14 cellular contexts compared by ENCODE assay signal in the genomic region with DNA sequence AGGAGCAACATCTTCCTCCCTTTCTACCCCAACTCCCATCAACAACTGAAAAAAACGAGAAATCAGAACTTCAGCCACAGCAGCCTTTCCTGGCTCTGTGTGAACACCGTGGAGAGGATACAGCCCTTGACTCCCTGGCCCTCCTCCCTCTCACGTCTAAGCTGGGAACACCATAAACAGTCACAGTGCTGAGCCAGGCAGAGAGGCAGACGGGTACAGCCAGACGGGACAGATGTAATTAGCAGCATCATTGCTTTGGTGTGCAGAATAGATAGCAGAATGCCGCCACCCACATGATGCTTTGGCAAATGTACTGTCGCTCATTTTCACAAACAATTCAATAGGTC.
A peak's percentile ranks its signal among the peaks of the same experiment; 100 is the strongest.
DNase-seq lines count a peak whose midpoint lies in the region; ATAC-seq and TF ChIP-seq lines count a peak whose summit lies in the region.
"Had no signal": no experiment of that assay in that cellular context is flagged by ENCODE, and none has a peak within 500 bp of the region (broad histone marks: within the 10 kb centered on the region; RNA-seq: fewer than 3 reads in every experiment).

No MANE protein-coding gene starts in this region.

- no peak overlapping the region for H3K9ac ChIP-seq in OCI-LY1 (ENCODE audit: low read length)

- H3K4me1 ChIP-seq in OCI-LY1 (ENCODE audit: insufficient read depth, low read length, severe bottlenecking), result peaks cover 26% of the 10 kb centered on the region
- H3K4me1 ChIP-seq in effector memory CD4-positive, alpha-beta T cell (ENCODE audit: control insufficient read depth, insufficient read depth, low read length, poor library complexity, severe bottlenecking), result peaks cover 20% of the 10 kb centered on the region
- H3K4me1 ChIP-seq in thoracic aorta (ENCODE audit: control insufficient read depth in 1 of 2, low read depth in 2 of 2), result peaks cover 0 to 33% of the 10 kb centered on the region in 2 donors

- in situ Hi-C loops in GM13977 (cut with MboI; ENCODE audit: low pct_unique_long_range_greater_than_20kb, low sequenced_read_pairs, unreplicated experiment), result no loop called here

- no peaks in the 10 kb centered on the region for H3K79me2 ChIP-seq in OCI-LY1 (ENCODE audit: insufficient read depth, low read length)

- no peak for DNase-seq in activated naive CD4-positive, alpha-beta T cell treated with anti-CD3 and anti-CD28 coated beads, Interleukin-2, amount 50 U/mL, for 16 hours
- DNase-seq in effector memory CD4-positive, alpha-beta T cell, result no peak
- DNase-seq in thoracic aorta (ENCODE audit: low spot score) (no peak), GM13977 (ENCODE audit: low spot score) (no peak), RKO (ENCODE audit: low spot score) (no peak)
- DNase-seq: effector CD4-positive, alpha-beta T cell; hippocampal formation; midbrain; NCI-H774; stimulated activated naive CD4-positive, alpha-beta T cell treated with Interleukin-2 at 50 U/mL for 16 hours had no signal

- H3K27me3 ChIP-seq in OCI-LY1 (ENCODE audit: insufficient read depth, low read length) (0 out of 2 replicates have a peak, but pooled peaks cover 5% of the 10 kb centered on the region), thoracic aorta (replicated peaks; ENCODE audit: insufficient read depth) (no peaks in the 10 kb centered on the region)
- no peaks in the 10 kb centered on the region for H3K27me3 ChIP-seq in effector memory CD4-positive, alpha-beta T cell (replicated peaks; ENCODE audit: control insufficient read depth, insufficient read depth, low read length, poor library complexity, severe bottlenecking)

- H3K9me3 ChIP-seq in OCI-LY1 (ENCODE audit: low read length), result no peaks in the 10 kb centered on the region
- no peaks in the 10 kb centered on the region for H3K9me3 ChIP-seq in effector memory CD4-positive, alpha-beta T cell (ENCODE audit: control insufficient read depth, low read length)
- H3K9me3 ChIP-seq in thoracic aorta, result no peaks in the 10 kb centered on the region

- H3K27ac ChIP-seq in OCI-LY1 (ENCODE audit: low read depth, low read length, poor library complexity, severe bottlenecking) (no peak overlapping the region), thoracic aorta (no peak overlapping the region)
- peak overlapping the region; percentile 37 for H3K27ac ChIP-seq in effector memory CD4-positive, alpha-beta T cell (ENCODE audit: insufficient read depth, low read length, poor library complexity, severe bottlenecking)
- H3K27ac ChIP-seq: C4-2B had no signal

- peak; percentile 7 for ATAC-seq in thoracic aorta (ENCODE audit: insufficient number of reproducible peaks, low FRiP score, low read depth)
- no peak for ATAC-seq in HG02571 (IDR thresholded peaks at IDR 0.05; ENCODE audit: unreplicated experiment)

- H3K4me3 ChIP-seq in OCI-LY1 (ENCODE audit: low read depth, low read length, poor library complexity, severe bottlenecking) (no peak overlapping the region), thoracic aorta (peak overlapping the region; percentile 42)
- H3K4me3 ChIP-seq in effector memory CD4-positive, alpha-beta T cell (ENCODE audit: insufficient read depth, low read depth, low read length, poor library complexity, severe bottlenecking), result peak overlapping the region; percentile 4

- H3K9me2 ChIP-seq in OCI-LY1 (ENCODE audit: low read depth, low read length), result no peaks in the 10 kb centered on the region

- H3K4me2 ChIP-seq in OCI-LY1 (ENCODE audit: low read length), result peak overlapping the region; percentile 27; the same call in 1 of the 2 replicates

- peaks cover 29% of the 10 kb centered on the region for H3K4me1 Mint-ChIP-seq in activated naive CD4-positive, alpha-beta T cell treated with anti-CD3 and anti-CD28 coated beads, Interleukin-2, amount 50 U/mL, for 24 hours

- no peak overlapping the region for H2AFZ ChIP-seq in OCI-LY1 (ENCODE audit: low read length)

- no peaks in the 10 kb centered on the region for H3K9me3 Mint-ChIP-seq in activated naive CD4-positive, alpha-beta T cell treated with anti-CD3 and anti-CD28 coated beads, Interleukin-2, amount 50 U/mL, for 24 hours

- H3K4me3 Mint-ChIP-seq in activated naive CD4-positive, alpha-beta T cell treated with anti-CD3 and anti-CD28 coated beads, Interleukin-2, amount 50 U/mL, for 24 hours, result peak overlapping the region; percentile 61

- H3F3A ChIP-seq in OCI-LY1 (ENCODE audit: insufficient read depth, low read length), result no peaks in the 10 kb centered on the region

- no peaks in the 10 kb centered on the region for H4K20me1 ChIP-seq in OCI-LY1 (ENCODE audit: insufficient read depth, low read length)

- H3K36me3 ChIP-seq in OCI-LY1 (ENCODE audit: insufficient read depth, low read length) (no peaks in the 10 kb centered on the region), thoracic aorta (no peaks in the 10 kb centered on the region)
- H3K36me3 ChIP-seq in effector memory CD4-positive, alpha-beta T cell (ENCODE audit: control insufficient read depth, insufficient read depth, low read length), result no peaks in the 10 kb centered on the region

- peak overlapping the region; percentile 2 for H3K27ac Mint-ChIP-seq in activated naive CD4-positive, alpha-beta T cell treated with anti-CD3 and anti-CD28 coated beads, Interleukin-2, amount 50 U/mL, for 24 hours

- H3K36me3 Mint-ChIP-seq in activated naive CD4-positive, alpha-beta T cell treated with anti-CD3 and anti-CD28 coated beads, Interleukin-2, amount 50 U/mL, for 24 hours, result no peaks in the 10 kb centered on the region

- TF ChIP-seq CTCF in OCI-LY1 (IDR thresholded peaks at IDR 0.05; ENCODE audit: low read length) (no peak), thoracic aorta (IDR thresholded peaks at IDR 0.05) (no peak), GM13977 (IDR thresholded peaks at IDR 0.05; ENCODE audit: extremely low read depth, insufficient read depth, missing control alignments) (no peak)

- H3K27me3 Mint-ChIP-seq in activated naive CD4-positive, alpha-beta T cell treated with anti-CD3 and anti-CD28 coated beads, Interleukin-2, amount 50 U/mL, for 24 hours, result no peaks in the 10 kb centered on the region
